ENCODE assay signal across 19 cellular contexts in the genomic region with DNA sequence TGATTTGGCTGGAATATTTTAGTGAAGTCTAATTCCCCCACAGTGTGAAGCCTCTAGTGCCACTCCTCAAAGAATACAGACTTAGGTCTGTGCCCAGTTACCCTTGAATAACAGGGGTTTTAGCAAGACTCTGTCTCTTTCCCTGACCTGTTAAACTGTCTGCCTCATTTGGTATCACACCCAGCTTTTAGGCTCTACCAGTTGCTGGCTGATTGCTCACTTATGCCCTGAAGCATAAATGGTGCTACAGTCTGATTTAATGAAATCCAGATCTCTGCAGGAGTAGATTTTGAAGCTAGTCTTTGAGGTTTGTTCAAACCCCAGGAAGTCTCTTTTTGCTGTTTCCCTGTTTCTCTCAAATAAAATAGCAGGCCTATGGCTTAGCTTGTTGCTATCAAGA. TPM values are rescaled to one million over a fixed set of nuclear protein-coding genes. Genes with fewer than 3 reads are reported as not detected.
DNase-seq lines count a peak whose midpoint lies in the region; ATAC-seq and TF ChIP-seq lines count a peak whose summit lies in the region.
"Had no signal": no experiment of that assay in that cellular context is flagged by ENCODE, and none has a peak within 500 bp of the region (broad histone marks: within the 10 kb centered on the region; RNA-seq: fewer than 3 reads in every experiment).

No MANE protein-coding gene starts in this region.

- H3K9ac ChIP-seq in SK-N-SH (no peak overlapping the region), mammary epithelial cell (ENCODE audit: insufficient read depth, low read length) (no peak overlapping the region)
- H3K9ac ChIP-seq: KMS-11 had no signal

- H3K4me2 ChIP-seq in SK-N-SH (no peak overlapping the region), mammary epithelial cell (ENCODE audit: insufficient read depth, low read depth, low read length) (no peak overlapping the region)
- H3K4me2 ChIP-seq: KMS-11 had no signal

- TF ChIP-seq RAD21 in SK-N-SH (IDR thresholded peaks at IDR 0.05; ENCODE audit: low read length): no peak

- intact Hi-C loops in mammary epithelial cell (cut with micrococcal nuclease): no loop called here
- intact Hi-C loops in CD8-positive, alpha-beta T cell (cut with DNase I, micrococcal nuclease): no loop called here
- intact Hi-C loops in heart left ventricle (cut with DNase I): no loop called here

- POLR2A ChIA-PET in SK-N-SH (lab: Yijun Ruan, JAX): interaction anchor here (0.9 kb wide), 1 partner anchor 45 kb away, joined by 4 read pairs; a partner anchor contains a TSS
- POLR2A ChIA-PET in CD8-positive, alpha-beta T cell (lab: Charles Lee): no interaction called here

- H2AFZ ChIP-seq in SK-N-SH (ENCODE audit: low read depth) (no peak overlapping the region), mammary epithelial cell (ENCODE audit: low read depth, low read length) (no peak overlapping the region)

- ATAC-seq in SK-N-SH treated with all-trans-retinoic acid at 6 μM for 48 hours (no peak), HG03097 (IDR thresholded peaks at IDR 0.05; ENCODE audit: low FRiP score, unreplicated experiment) (no peak), heart left ventricle (no peak)
- no peak for ATAC-seq in CD8-positive, alpha-beta T cell
- ATAC-seq: Right ventricle myocardium inferior had no signal

- H3K9me3 ChIP-seq in SK-N-SH (no peaks in the 10 kb centered on the region), mammary epithelial cell (replicated peaks; ENCODE audit: insufficient read depth, low read length) (no peaks in the 10 kb centered on the region), heart left ventricle (peaks cover 0 to 22% (median 1%) of the 10 kb centered on the region in 12 donors)
- peaks cover 3% of the 10 kb centered on the region for H3K9me3 ChIP-seq in CD8-positive, alpha-beta T cell (ENCODE audit: low read length)

- no peaks in the 10 kb centered on the region for H3K9me2 ChIP-seq in SK-N-SH

- H3K36me3 Mint-ChIP-seq in CD8-positive, alpha-beta T cell: no peaks in the 10 kb centered on the region

- BruUV-seq in mammary epithelial cell (replicated peaks; lab: Mats Ljungman, UMichigan): no TSS peak

- no peak for TF ChIP-seq CTCF in SK-N-SH (IDR thresholded peaks at IDR 0.05)
- no peak for TF ChIP-seq CTCF in mammary epithelial cell (conservative IDR thresholded peaks at IDR 0.05 in 1 of 2, IDR thresholded peaks at IDR 0.05 in 1 of 2; ENCODE audit: extremely low read depth in 1 of 2, insufficient read depth in 1 of 2, low read depth in 1 of 2, low read length in 2 of 2)
- TF ChIP-seq CTCF in foreskin fibroblast (IDR thresholded peaks at IDR 0.05; ENCODE audit: low read depth, low read length): no peak
- no peak for TF ChIP-seq CTCF in CD8-positive, alpha-beta T cell (IDR thresholded peaks at IDR 0.05)
- TF ChIP-seq CTCF in heart left ventricle (IDR thresholded peaks at IDR 0.05): no peak

- H3K4me1 ChIP-seq in SK-N-SH (ENCODE audit: control insufficient read depth in 1 of 2, insufficient read depth in 2 of 2, low read depth in 1 of 2, low read length in 1 of 2) (peaks cover 0 to 2% of the 10 kb centered on the region in 2 experiments; a peak in 1 of 4 replicates), mammary epithelial cell (ENCODE audit: insufficient read depth, low read length) (peaks cover 5% of the 10 kb centered on the region), heart left ventricle (peaks cover 0 to 10% (median 0%) of the 10 kb centered on the region in 12 donors)
- no peaks in the 10 kb centered on the region for H3K4me1 ChIP-seq in CD8-positive, alpha-beta T cell (ENCODE audit: insufficient read depth, low read length)

- H3K36me3 ChIP-seq in SK-N-SH (replicated peaks in 1 of 2; ENCODE audit: control insufficient read depth in 1 of 2, insufficient read depth in 2 of 2, low read length in 1 of 2) (no peaks in the 10 kb centered on the region), mammary epithelial cell (ENCODE audit: insufficient read depth, low read length) (no peaks in the 10 kb centered on the region), heart left ventricle (no peaks in the 10 kb centered on the region)
- H3K36me3 ChIP-seq in CD8-positive, alpha-beta T cell (ENCODE audit: insufficient read depth, low read length): no peaks in the 10 kb centered on the region

- no peak for TF ChIP-seq POLR2A in heart left ventricle (IDR thresholded peaks at IDR 0.05)

- no peak for TF ChIP-seq EP300 in SK-N-SH (IDR thresholded peaks at IDR 0.05; ENCODE audit: borderline replicate concordance in 1 of 2, low read depth in 1 of 2, low read length in 1 of 2)

- dilution Hi-C loops in mammary epithelial cell (cut with HindIII; ENCODE audit: low sequenced_read_pairs): no loop called here

- no peaks in the 10 kb centered on the region for H3K4me1 Mint-ChIP-seq in CD8-positive, alpha-beta T cell (ENCODE audit: low read depth)

- H4K20me1 ChIP-seq in SK-N-SH (ENCODE audit: insufficient read depth) (no peaks in the 10 kb centered on the region), mammary epithelial cell (ENCODE audit: insufficient read depth, low read length) (no peaks in the 10 kb centered on the region)

- in situ Hi-C loops in mammary epithelial cell (cut with MboI; ENCODE audit: low sequenced_read_pairs in 2 of 2): no loop called here

- CTCF ChIA-PET in SK-N-SH (lab: Yijun Ruan, JAX): interaction anchor here (0.8 to 2.1 kb wide), 5 partner anchors 31 to 85 kb away, joined by 3 to 9 read pairs (median 4); no protein-coding TSS in a partner anchor
- CTCF ChIA-PET in mammary epithelial cell (lab: Charles Lee; ENCODE audit: low non-redundant PET): interaction anchor here (0.6 to 1.0 kb wide), 2 partner anchors 17 to 85 kb away, joined by 3 to 5 read pairs; no protein-coding TSS in a partner anchor
- CTCF ChIA-PET in CD8-positive, alpha-beta T cell (lab: Charles Lee): interaction anchor here (0.8 kb wide), 1 partner anchor 69 kb away, joined by 3 read pairs; no protein-coding TSS in a partner anchor

- no peaks in the 10 kb centered on the region for H3F3A ChIP-seq in SK-N-SH (replicated peaks; ENCODE audit: insufficient read depth)

- no peaks in the 10 kb centered on the region for H3K27me3 Mint-ChIP-seq in CD8-positive, alpha-beta T cell (ENCODE audit: low read depth)

- H3K27ac ChIP-seq in SK-N-SH (ENCODE audit: low read depth in 2 of 2, low read length in 1 of 2) (peak overlapping the region in 1 of 2 experiments; percentile 77; a peak in 2 of 4 replicates), mammary epithelial cell (ENCODE audit: insufficient read depth, low read depth, low read length) (no peak overlapping the region), heart left ventricle (no peak overlapping the region)
- H3K27ac ChIP-seq in CD8-positive, alpha-beta T cell (ENCODE audit: low read depth, low read length): no peak overlapping the region
- H3K27ac ChIP-seq: 22Rv1, KMS-11 had no signal

- peak; percentile 53 for DNase-seq in SK-N-SH
- DNase-seq in mammary epithelial cell: peak; percentile 20
- peak; percentile 4 to 47 for DNase-seq in foreskin fibroblast
- no peak for DNase-seq in CD8-positive, alpha-beta T cell
- DNase-seq in heart left ventricle: no peak
- DNase-seq in C1 segment of cervical spinal cord (lab: John Stamatoyannopoulos, UW): no peak
- DNase-seq: Calu3, GOT3, MM.1S, NCI-H1105 treated with DMSO at 0.1 percent for 48 hours, NCI-H187, NCI-H2171, NCI-H446 treated with DMSO at 0.1 percent for 48 hours, NCI-H748 treated with DMSO at 0.1 percent for 48 hours had no signal

- H3K79me2 ChIP-seq in SK-N-SH (ENCODE audit: insufficient read depth): no peaks in the 10 kb centered on the region
- no peaks in the 10 kb centered on the region for H3K79me2 ChIP-seq in mammary epithelial cell (ENCODE audit: insufficient read depth, low read length)

- no peak overlapping the region for H3K4me3 Mint-ChIP-seq in CD8-positive, alpha-beta T cell

- H3K27me3 ChIP-seq in SK-N-SH (ENCODE audit: insufficient read depth): no peaks in the 10 kb centered on the region
- no peaks in the 10 kb centered on the region for H3K27me3 ChIP-seq in mammary epithelial cell (ENCODE audit: insufficient read depth, low read length)
- H3K27me3 ChIP-seq in CD8-positive, alpha-beta T cell (ENCODE audit: insufficient read depth, low read length): no peaks in the 10 kb centered on the region
- H3K27me3 ChIP-seq in heart left ventricle: no peaks in the 10 kb centered on the region

- H3K4me3 ChIP-seq in SK-N-SH (ENCODE audit: low read depth in 2 of 2, low read length in 1 of 2) (no peak overlapping the region), mammary epithelial cell (replicated peaks in 1 of 3; ENCODE audit: insufficient read depth in 1 of 3, low read depth in 2 of 3, low read length in 3 of 3) (no peak overlapping the region), foreskin fibroblast (ENCODE audit: low read depth in 1 of 2, low read length in 2 of 2) (no peak overlapping the region), heart left ventricle (no peak overlapping the region)
- no peak overlapping the region for H3K4me3 ChIP-seq in CD8-positive, alpha-beta T cell (ENCODE audit: low read depth, low read length)

- H3K27ac Mint-ChIP-seq in CD8-positive, alpha-beta T cell: no peak overlapping the region

- H3K9me3 Mint-ChIP-seq in CD8-positive, alpha-beta T cell: peaks cover 7% of the 10 kb centered on the region

TF ChIP-seq in SK-N-SH, 30 proteins besides CTCF, POLR2A, EP300 and RAD21 (continues in another document):
- TF ChIP-seq MEF2A (IDR thresholded peaks at IDR 0.05; ENCODE audit: borderline replicate concordance, low read depth) (no peak), CHD2 (IDR thresholded peaks at IDR 0.05; ENCODE audit: low read length, partially characterized antibody) (no peak), POLR2AphosphoS5 (IDR thresholded peaks at IDR 0.05; ENCODE audit: low read depth, low read length) (no peak)

RNA-seq across cellular contexts. Expression of a gene that starts 45.2 kb away (rescaled TPM):
- 4.6 and 5.3 TPM in 2 replicates for polyA plus RNA-seq in SK-N-SH (2012; rRNA removed)
- polyA plus RNA-seq in SK-N-SH (2012; cell fraction: cytosol; rRNA removed): 3.2 and 4.3 TPM in 2 replicates
- 3.1 and 3.2 TPM in 2 replicates for polyA plus RNA-seq in SK-N-SH (2012; cell fraction: nucleus; rRNA removed)
- total RNA-seq in mammary epithelial cell: 1 to 10 TPM; 4.3 to 5.0 TPM
- 3.0 TPM for polyA plus RNA-seq in mammary epithelial cell
- not detected for polyA minus RNA-seq in mammary epithelial cell
- total RNA-seq in CD8-positive, alpha-beta T cell: 1 to 10 TPM; 8.7 to 9.4 TPM
- 1 to 10 TPM in 8 of 9 donors, under 1 TPM in 1; 0.93 to 3.9 (median 1.6) TPM for total RNA-seq in heart left ventricle
- 1 to 10 TPM in 1 of 2 donors, under 1 TPM in 1; 0.64 to 1.3 TPM for polyA plus RNA-seq in heart left ventricle

RNA-seq across cellular contexts. Expression of a gene that starts 53.7 kb away (rescaled TPM):
- polyA plus RNA-seq in SK-N-SH (2012; rRNA removed) (7.9 and 9.5 TPM in 2 replicates), mammary epithelial cell (17.0 TPM), heart left ventricle (10 to 100 TPM in 1 of 2 donors, 1 to 10 TPM in 1; 2.8 to 10.4 TPM)
- 7.9 and 8.5 TPM in 2 replicates for polyA plus RNA-seq in SK-N-SH (2012; cell fraction: cytosol; rRNA removed)
- 9.3 and 13.1 TPM in 2 replicates for polyA plus RNA-seq in SK-N-SH (2012; cell fraction: nucleus; rRNA removed)
- total RNA-seq in mammary epithelial cell (10 to 100 TPM; 11.0 to 26.8 TPM), heart left ventricle (10 to 100 TPM in 2 of 9 donors, 1 to 10 TPM in 7; 4.4 to 14.7 (median 6.5) TPM)
- polyA minus RNA-seq in mammary epithelial cell: 92.0 TPM
- 1 to 10 TPM; 4.0 TPM for total RNA-seq in CD8-positive, alpha-beta T cell

Comparison
In these comparisons a context has a peak if more than half of its experiments do, and no peak if none do; other contexts are left out.
1. DNase-seq: peak in SK-N-SH (single experiment), mammary epithelial cell (single experiment) and foreskin fibroblast (2 of 2); none in CD8-positive, alpha-beta T cell (0 of 7), heart left ventricle (0 of 5) and C1 segment of cervical spinal cord (0 of 14).